Comparison of ENCODE assay signal across 17 cellular contexts in genomic region chr7:88354999-88355398, GRCh38.
"Had no signal": no experiment of that assay in that cellular context is flagged by ENCODE, and none has a peak within 500 bp of the region (broad histone marks: within the 10 kb centered on the region; RNA-seq: fewer than 3 reads in every experiment).

No MANE protein-coding gene starts in this region.

- ATAC-seq: activated CD4-positive, CD25-positive, alpha-beta regulatory T cell treated with anti-CD3 and anti-CD28 coated beads, Interleukin-2, amount 50 U/mL, for 24 hours; left lung had no signal

- DNase-seq: activated CD4-positive, alpha-beta T cell treated with anti-CD3 and anti-CD28 coated beads, Interleukin-2, amount 50 U/mL, for 1 hour; activated CD8-positive, alpha-beta memory T cell treated with anti-CD3 and anti-CD28 coated beads, Interleukin-2, amount 50 U/mL, for 48 hours; activated gamma-delta T cell; adrenal gland; cerebellar nuclear complex; cortex of kidney; left lung; midbrain; nephron progenitor cell; occipital lobe; posterior cingulate gyrus; sigmoid colon; stimulated activated naive CD4-positive, alpha-beta T cell; T1000; thyroid gland had no signal

- H3K36me3 Mint-ChIP-seq: activated naive CD4-positive, alpha-beta T cell treated with anti-CD3 and anti-CD28 coated beads, Interleukin-2, amount 50 U/mL, for 72 hours had no signal

- H3K27ac Mint-ChIP-seq: activated naive CD4-positive, alpha-beta T cell treated with anti-CD3 and anti-CD28 coated beads, Interleukin-2, amount 50 U/mL, for 72 hours; nephron progenitor cell had no signal

- H3K9me3 Mint-ChIP-seq: activated naive CD4-positive, alpha-beta T cell treated with anti-CD3 and anti-CD28 coated beads, Interleukin-2, amount 50 U/mL, for 72 hours had no signal

- H3K4me3 Mint-ChIP-seq: nephron progenitor cell had no signal
